In the genomic region with DNA sequence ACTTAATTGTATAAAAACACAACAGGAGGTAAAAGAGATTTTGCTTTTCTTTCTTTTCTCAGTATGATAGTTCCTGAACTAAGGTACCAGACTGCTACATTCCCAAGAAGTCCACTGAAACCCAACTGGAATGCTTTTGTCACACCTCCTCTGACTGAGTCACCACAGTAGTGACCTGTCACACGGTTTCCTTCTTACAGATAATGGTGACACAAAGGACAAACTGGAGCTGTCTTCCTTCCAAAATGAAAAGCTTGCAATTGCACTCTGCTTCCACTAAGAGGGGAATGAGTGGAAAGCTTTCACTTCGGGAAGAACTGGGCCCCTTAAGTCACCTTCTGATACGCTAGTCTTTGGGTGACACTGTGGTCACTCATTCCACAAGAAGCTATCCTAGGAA, we compare ENCODE assay signal across 11 cellular contexts.
DNase-seq lines count a peak whose midpoint lies in the region; ATAC-seq and TF ChIP-seq lines count a peak whose summit lies in the region.
"Had no signal": no experiment of that assay in that cellular context is flagged by ENCODE, and none has a peak within 500 bp of the region (broad histone marks: within the 10 kb centered on the region; RNA-seq: fewer than 3 reads in every experiment).

No MANE protein-coding gene starts in this region.

- H3K9me3 ChIP-seq in HCT116 (ENCODE audit: control insufficient read depth in 1 of 2, insufficient read depth in 1 of 2, low read depth in 1 of 2, low read length in 2 of 2) (no peaks in the 10 kb centered on the region), mucosa of descending colon (no peaks in the 10 kb centered on the region)
- H3K9me3 ChIP-seq: ascending aorta had no signal

- H3K9ac ChIP-seq in HCT116 (ENCODE audit: low read length) = no peak overlapping the region

- H3K4me3 ChIP-seq in HCT116 (replicated peaks in 1 of 2; ENCODE audit: low read depth in 1 of 2, low read length in 2 of 2) (no peak overlapping the region), brain microvascular endothelial cell (ENCODE audit: low read depth, low read length) (no peak overlapping the region), mucosa of descending colon (no peak overlapping the region)
- H3K4me3 ChIP-seq: ascending aorta had no signal

- no TSS peak for BruUV-seq in HCT116 (replicated peaks; lab: Mats Ljungman, UMichigan)

- in situ Hi-C loops in brain microvascular endothelial cell (cut with HindIII; ENCODE audit: low pct_ligation_motif_present, low sequenced_read_pairs) = no loop called here

- peak; percentile 68 for ATAC-seq in HCT116
- ATAC-seq in mucosa of descending colon = peak; percentile 31
- no peak for ATAC-seq in GM19023 (IDR thresholded peaks at IDR 0.05; ENCODE audit: unreplicated experiment)
- no peak for ATAC-seq in stimulated activated naive B cell treated with anti-CD40 and anti-IgM and Interleukin-4, amounts not matched to agents 10 μg/mL and 1 μg/mL and 100 μg/mL, for 72 hours (replicated peaks)

- H3K36me3 ChIP-seq in HCT116 (ENCODE audit: control insufficient read depth in 1 of 2, insufficient read depth in 2 of 2, low read length in 2 of 2) = no peaks in the 10 kb centered on the region
- peaks cover 7% of the 10 kb centered on the region for H3K36me3 ChIP-seq in brain microvascular endothelial cell (replicated peaks)
- H3K36me3 ChIP-seq in mucosa of descending colon (ENCODE audit: low read depth) = no peaks in the 10 kb centered on the region

- intact Hi-C loops in HCT116 (cut with micrococcal nuclease) = no loop called here
- intact Hi-C loops in mucosa of descending colon (cut with DNase I, micrococcal nuclease) = no loop called here

- no peaks in the 10 kb centered on the region for H3K9me2 ChIP-seq in HCT116 (ENCODE audit: insufficient read depth)

- TF ChIP-seq CTCF in HCT116 (IDR thresholded peaks at IDR 0.05 in 2 of 3, conservative IDR thresholded peaks at IDR 0.05 in 1 of 3; ENCODE audit: borderline replicate concordance in 1 of 3, insufficient read depth in 1 of 3, low read depth in 2 of 3, low read length in 2 of 3) (peak in 1 of 3 experiments; percentile 15; a peak in 1 of 6 replicates), brain microvascular endothelial cell (IDR thresholded peaks at IDR 0.05; ENCODE audit: low read depth, low read length, missing control alignments) (peak; percentile 34), mucosa of descending colon (IDR thresholded peaks at IDR 0.05) (no peak)

- peak overlapping the region; percentile 32 for H3K4me2 ChIP-seq in HCT116 (ENCODE audit: low read length)

- no peaks in the 10 kb centered on the region for H4K20me1 ChIP-seq in HCT116 (ENCODE audit: insufficient read depth)

- no peak for TF ChIP-seq POLR2A in HCT116 (IDR thresholded peaks at IDR 0.05; ENCODE audit: borderline replicate concordance, extremely low read depth, insufficient read depth, insufficient read length)

- H3K4me1 ChIP-seq in HCT116 (ENCODE audit: control insufficient read depth in 1 of 2, insufficient read depth in 2 of 2, low read length in 2 of 2) (peaks cover 0 to 11% of the 10 kb centered on the region in 2 experiments; a peak in 1 of 4 replicates), mucosa of descending colon (ENCODE audit: low read depth) (no peaks in the 10 kb centered on the region)
- H3K4me1 ChIP-seq: ascending aorta had no signal

- H3K36me3 Mint-ChIP-seq in stimulated activated naive B cell treated with anti-CD40 and anti-IgM and Interleukin-4, amounts not matched to agents 10 μg/mL and 1 μg/mL and 100 μg/mL, for 72 hours = peaks cover 36 to 40% of the 10 kb centered on the region in 2 donors

- CTCF ChIA-PET in HCT116 (lab: Charles Lee) = interaction anchor here (1.0 kb wide), 1 partner anchor 294 kb away, joined by 3 read pairs; no protein-coding TSS in a partner anchor

- RAD21 ChIA-PET in HCT116 (lab: Charles Lee; ENCODE audit: low non-redundant PET in 1 of 2, low total read pairs in 2 of 2, uncharacterized antibody in 2 of 2, unreplicated experiment in 2 of 2) = interaction anchor here in 1 of 2 experiments (0.8 kb wide), 1 partner anchor 217 kb away, joined by 5 read pairs; no protein-coding TSS in a partner anchor

- H3K4me1 Mint-ChIP-seq in stimulated activated naive B cell treated with anti-CD40 and anti-IgM and Interleukin-4, amounts not matched to agents 10 μg/mL and 1 μg/mL and 100 μg/mL, for 72 hours = peaks cover 7 to 9% of the 10 kb centered on the region in 2 donors

- no peak; the same call in 1 of the 2 replicates for TF ChIP-seq RAD21 in HCT116 (IDR thresholded peaks at IDR 0.05; ENCODE audit: low read depth)

- H3K27me3 Mint-ChIP-seq in stimulated activated naive B cell treated with anti-CD40 and anti-IgM and Interleukin-4, amounts not matched to agents 10 μg/mL and 1 μg/mL and 100 μg/mL, for 72 hours = no peaks in the 10 kb centered on the region

- H3K27ac Mint-ChIP-seq in stimulated activated naive B cell treated with anti-CD40 and anti-IgM and Interleukin-4, amounts not matched to agents 10 μg/mL and 1 μg/mL and 100 μg/mL, for 72 hours = no peak overlapping the region

- H3K27me3 ChIP-seq in HCT116 (ENCODE audit: insufficient read depth, low read length) (no peaks in the 10 kb centered on the region), brain microvascular endothelial cell (replicated peaks) (no peaks in the 10 kb centered on the region)
- H3K27me3 ChIP-seq: ascending aorta had no signal

- no peaks in the 10 kb centered on the region for H3K9me3 Mint-ChIP-seq in stimulated activated naive B cell treated with anti-CD40 and anti-IgM and Interleukin-4, amounts not matched to agents 10 μg/mL and 1 μg/mL and 100 μg/mL, for 72 hours

- H3K27ac ChIP-seq in HCT116 (ENCODE audit: low read depth, low read length) = no peak overlapping the region
- no peak overlapping the region for H3K27ac ChIP-seq in brain microvascular endothelial cell
- H3K27ac ChIP-seq: ascending aorta had no signal

- no peak overlapping the region for H2AFZ ChIP-seq in HCT116 (ENCODE audit: low read depth, low read length, poor library complexity, severe bottlenecking)

- no peak overlapping the region for H3K4me3 Mint-ChIP-seq in stimulated activated naive B cell treated with anti-CD40 and anti-IgM and Interleukin-4, amounts not matched to agents 10 μg/mL and 1 μg/mL and 100 μg/mL, for 72 hours

- POLR2A ChIA-PET in HCT116 (lab: Charles Lee) = no interaction called here

- H3K79me2 ChIP-seq in HCT116 (ENCODE audit: insufficient read depth, low read length) = peaks cover 8% of the 10 kb centered on the region

- DNase-seq in AG20443 (ENCODE audit: low spot score) (peak; percentile 24), HCT116 (ENCODE audit: low read depth, low spot score) (peak; percentile 8), brain microvascular endothelial cell (no peak), mucosa of descending colon (no peak), midbrain (lab: John Stamatoyannopoulos, UW) (no peak)
- DNase-seq in stimulated activated naive B cell treated with anti-CD40 and anti-IgM and Interleukin-4, amounts not matched to agents 10 μg/mL and 1 μg/mL and 100 μg/mL, for 72 hours = no peak
- DNase-seq: activated CD4-positive, CD25-positive, alpha-beta regulatory T cell; GOT3; NCI-H748 treated with DMSO at 0.1 percent for 48 hours had no signal

TF ChIP-seq in HCT116, 20 proteins besides CTCF, POLR2A, EP300 and RAD21:
- TF ChIP-seq, protein P1, sequence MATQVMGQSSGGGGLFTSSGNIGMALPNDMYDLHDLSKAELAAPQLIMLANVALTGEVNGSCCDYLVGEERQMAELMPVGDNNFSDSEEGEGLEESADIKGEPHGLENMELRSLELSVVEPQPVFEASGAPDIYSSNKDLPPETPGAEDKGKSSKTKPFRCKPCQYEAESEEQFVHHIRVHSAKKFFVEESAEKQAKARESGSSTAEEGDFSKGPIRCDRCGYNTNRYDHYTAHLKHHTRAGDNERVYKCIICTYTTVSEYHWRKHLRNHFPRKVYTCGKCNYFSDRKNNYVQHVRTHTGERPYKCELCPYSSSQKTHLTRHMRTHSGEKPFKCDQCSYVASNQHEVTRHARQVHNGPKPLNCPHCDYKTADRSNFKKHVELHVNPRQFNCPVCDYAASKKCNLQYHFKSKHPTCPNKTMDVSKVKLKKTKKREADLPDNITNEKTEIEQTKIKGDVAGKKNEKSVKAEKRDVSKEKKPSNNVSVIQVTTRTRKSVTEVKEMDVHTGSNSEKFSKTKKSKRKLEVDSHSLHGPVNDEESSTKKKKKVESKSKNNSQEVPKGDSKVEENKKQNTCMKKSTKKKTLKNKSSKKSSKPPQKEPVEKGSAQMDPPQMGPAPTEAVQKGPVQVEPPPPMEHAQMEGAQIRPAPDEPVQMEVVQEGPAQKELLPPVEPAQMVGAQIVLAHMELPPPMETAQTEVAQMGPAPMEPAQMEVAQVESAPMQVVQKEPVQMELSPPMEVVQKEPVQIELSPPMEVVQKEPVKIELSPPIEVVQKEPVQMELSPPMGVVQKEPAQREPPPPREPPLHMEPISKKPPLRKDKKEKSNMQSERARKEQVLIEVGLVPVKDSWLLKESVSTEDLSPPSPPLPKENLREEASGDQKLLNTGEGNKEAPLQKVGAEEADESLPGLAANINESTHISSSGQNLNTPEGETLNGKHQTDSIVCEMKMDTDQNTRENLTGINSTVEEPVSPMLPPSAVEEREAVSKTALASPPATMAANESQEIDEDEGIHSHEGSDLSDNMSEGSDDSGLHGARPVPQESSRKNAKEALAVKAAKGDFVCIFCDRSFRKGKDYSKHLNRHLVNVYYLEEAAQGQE (IDR thresholded peaks at IDR 0.05; ENCODE audit: low read depth) = no peak
- peak; percentile 12; the same call in 1 of the 2 replicates for TF ChIP-seq FOSL1 (IDR thresholded peaks at IDR 0.05; ENCODE audit: low read depth)

Comparison
In these comparisons a context has a peak if more than half of its experiments do, and no peak if none do; other contexts are left out.
1. DNase-seq: peak in AG20443 (single experiment) and HCT116 (single experiment); none in brain microvascular endothelial cell (single experiment), mucosa of descending colon (0 of 3), midbrain (single experiment) and stimulated activated naive B cell treated with anti-CD40 and anti-IgM and Interleukin-4, amounts not matched to agents 10 μg/mL and 1 μg/mL and 100 μg/mL, for 72 hours (single experiment).
2. ATAC-seq: peak in HCT116 (single experiment) and mucosa of descending colon (single experiment); none in GM19023 (single experiment) and stimulated activated naive B cell treated with anti-CD40 and anti-IgM and Interleukin-4, amounts not matched to agents 10 μg/mL and 1 μg/mL and 100 μg/mL, for 72 hours (0 of 2).